In the genomic region with DNA sequence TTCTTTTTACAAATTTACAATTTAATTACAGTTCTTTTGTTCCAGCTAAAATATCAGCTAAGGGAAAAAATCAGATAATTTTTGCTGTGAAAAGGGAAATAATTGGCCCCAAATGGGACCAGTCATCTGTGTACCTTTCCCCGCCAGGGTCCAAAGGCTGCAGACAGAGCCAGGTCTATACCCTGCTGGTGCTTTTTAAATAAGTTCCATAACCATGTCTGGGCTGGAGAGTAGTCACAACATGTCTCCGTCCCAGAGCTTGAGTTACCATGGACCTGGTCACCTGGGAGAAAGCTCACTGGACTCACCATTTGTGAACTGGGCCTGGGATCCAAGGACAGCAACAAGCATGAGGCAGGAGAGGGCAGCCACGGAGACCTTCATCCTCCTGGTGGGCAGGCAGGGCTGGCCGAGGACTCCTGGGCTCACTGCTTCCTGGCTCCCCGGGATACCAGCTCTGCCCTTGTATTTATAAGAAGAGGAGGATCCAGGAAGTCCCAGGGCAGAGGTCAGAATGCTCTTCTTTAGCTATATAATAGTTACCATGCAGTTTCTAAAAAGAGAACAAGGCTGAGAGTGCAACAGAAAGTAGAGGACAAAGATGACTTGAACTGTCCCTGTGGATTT, we compare ENCODE assay signal across 1 cellular context.
TF ChIP-seq lines count a peak whose summit lies in the region.

A gene with protein sequence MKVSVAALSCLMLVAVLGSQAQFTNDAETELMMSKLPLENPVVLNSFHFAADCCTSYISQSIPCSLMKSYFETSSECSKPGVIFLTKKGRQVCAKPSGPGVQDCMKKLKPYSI (minus strand): TSS at position 445 of the 627 bp plus-strand sequence. CDS start 61 bp downstream, at position 384.

TF ChIP-seq in GM12878, 131 proteins besides CTCF, POLR2A, EP300 and RAD21:
- TF ChIP-seq SIN3A (IDR thresholded peaks at IDR 0.05; ENCODE audit: low read depth, low read length) (no peak), MYB (IDR thresholded peaks at IDR 0.05; ENCODE audit: borderline replicate concordance, low read depth, low read length) (no peak), ZSCAN29 (IDR thresholded peaks at IDR 0.05) (no peak), TBL1XR1 (IDR thresholded peaks at IDR 0.05; ENCODE audit: low read depth, low read length) (no peak), HCFC1 (IDR thresholded peaks at IDR 0.05; ENCODE audit: low read length) (no peak), MEF2B (IDR thresholded peaks at IDR 0.05; ENCODE audit: partially characterized antibody, poor library complexity, severe bottlenecking) (no peak)
- TF ChIP-seq, protein P1, sequence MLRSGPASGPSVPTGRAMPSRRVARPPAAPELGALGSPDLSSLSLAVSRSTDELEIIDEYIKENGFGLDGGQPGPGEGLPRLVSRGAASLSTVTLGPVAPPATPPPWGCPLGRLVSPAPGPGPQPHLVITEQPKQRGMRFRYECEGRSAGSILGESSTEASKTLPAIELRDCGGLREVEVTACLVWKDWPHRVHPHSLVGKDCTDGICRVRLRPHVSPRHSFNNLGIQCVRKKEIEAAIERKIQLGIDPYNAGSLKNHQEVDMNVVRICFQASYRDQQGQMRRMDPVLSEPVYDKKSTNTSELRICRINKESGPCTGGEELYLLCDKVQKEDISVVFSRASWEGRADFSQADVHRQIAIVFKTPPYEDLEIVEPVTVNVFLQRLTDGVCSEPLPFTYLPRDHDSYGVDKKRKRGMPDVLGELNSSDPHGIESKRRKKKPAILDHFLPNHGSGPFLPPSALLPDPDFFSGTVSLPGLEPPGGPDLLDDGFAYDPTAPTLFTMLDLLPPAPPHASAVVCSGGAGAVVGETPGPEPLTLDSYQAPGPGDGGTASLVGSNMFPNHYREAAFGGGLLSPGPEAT (IDR thresholded peaks at IDR 0.05; ENCODE audit: low read depth), result no peak
- TF ChIP-seq, protein P2, sequence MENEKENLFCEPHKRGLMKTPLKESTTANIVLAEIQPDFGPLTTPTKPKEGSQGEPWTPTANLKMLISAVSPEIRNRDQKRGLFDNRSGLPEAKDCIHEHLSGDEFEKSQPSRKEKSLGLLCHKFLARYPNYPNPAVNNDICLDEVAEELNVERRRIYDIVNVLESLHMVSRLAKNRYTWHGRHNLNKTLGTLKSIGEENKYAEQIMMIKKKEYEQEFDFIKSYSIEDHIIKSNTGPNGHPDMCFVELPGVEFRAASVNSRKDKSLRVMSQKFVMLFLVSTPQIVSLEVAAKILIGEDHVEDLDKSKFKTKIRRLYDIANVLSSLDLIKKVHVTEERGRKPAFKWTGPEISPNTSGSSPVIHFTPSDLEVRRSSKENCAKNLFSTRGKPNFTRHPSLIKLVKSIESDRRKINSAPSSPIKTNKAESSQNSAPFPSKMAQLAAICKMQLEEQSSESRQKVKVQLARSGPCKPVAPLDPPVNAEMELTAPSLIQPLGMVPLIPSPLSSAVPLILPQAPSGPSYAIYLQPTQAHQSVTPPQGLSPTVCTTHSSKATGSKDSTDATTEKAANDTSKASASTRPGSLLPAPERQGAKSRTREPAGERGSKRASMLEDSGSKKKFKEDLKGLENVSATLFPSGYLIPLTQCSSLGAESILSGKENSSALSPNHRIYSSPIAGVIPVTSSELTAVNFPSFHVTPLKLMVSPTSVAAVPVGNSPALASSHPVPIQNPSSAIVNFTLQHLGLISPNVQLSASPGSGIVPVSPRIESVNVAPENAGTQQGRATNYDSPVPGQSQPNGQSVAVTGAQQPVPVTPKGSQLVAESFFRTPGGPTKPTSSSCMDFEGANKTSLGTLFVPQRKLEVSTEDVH (IDR thresholded peaks at IDR 0.05; ENCODE audit: low read depth, partially characterized antibody), result no peak
- TF ChIP-seq, protein P3, sequence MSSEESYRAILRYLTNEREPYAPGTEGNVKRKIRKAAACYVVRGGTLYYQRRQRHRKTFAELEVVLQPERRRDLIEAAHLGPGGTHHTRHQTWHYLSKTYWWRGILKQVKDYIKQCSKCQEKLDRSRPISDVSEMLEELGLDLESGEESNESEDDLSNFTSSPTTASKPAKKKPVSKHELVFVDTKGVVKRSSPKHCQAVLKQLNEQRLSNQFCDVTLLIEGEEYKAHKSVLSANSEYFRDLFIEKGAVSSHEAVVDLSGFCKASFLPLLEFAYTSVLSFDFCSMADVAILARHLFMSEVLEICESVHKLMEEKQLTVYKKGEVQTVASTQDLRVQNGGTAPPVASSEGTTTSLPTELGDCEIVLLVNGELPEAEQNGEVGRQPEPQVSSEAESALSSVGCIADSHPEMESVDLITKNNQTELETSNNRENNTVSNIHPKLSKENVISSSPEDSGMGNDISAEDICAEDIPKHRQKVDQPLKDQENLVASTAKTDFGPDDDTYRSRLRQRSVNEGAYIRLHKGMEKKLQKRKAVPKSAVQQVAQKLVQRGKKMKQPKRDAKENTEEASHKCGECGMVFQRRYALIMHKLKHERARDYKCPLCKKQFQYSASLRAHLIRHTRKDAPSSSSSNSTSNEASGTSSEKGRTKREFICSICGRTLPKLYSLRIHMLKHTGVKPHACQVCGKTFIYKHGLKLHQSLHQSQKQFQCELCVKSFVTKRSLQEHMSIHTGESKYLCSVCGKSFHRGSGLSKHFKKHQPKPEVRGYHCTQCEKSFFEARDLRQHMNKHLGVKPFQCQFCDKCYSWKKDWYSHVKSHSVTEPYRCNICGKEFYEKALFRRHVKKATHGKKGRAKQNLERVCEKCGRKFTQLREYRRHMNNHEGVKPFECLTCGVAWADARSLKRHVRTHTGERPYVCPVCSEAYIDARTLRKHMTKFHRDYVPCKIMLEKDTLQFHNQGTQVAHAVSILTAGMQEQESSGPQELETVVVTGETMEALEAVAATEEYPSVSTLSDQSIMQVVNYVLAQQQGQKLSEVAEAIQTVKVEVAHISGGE (CRISPR knock-in tag; IDR thresholded peaks at IDR 0.05), result no peak
